ENCODE assay signal across 1 cellular context in the genomic region with DNA sequence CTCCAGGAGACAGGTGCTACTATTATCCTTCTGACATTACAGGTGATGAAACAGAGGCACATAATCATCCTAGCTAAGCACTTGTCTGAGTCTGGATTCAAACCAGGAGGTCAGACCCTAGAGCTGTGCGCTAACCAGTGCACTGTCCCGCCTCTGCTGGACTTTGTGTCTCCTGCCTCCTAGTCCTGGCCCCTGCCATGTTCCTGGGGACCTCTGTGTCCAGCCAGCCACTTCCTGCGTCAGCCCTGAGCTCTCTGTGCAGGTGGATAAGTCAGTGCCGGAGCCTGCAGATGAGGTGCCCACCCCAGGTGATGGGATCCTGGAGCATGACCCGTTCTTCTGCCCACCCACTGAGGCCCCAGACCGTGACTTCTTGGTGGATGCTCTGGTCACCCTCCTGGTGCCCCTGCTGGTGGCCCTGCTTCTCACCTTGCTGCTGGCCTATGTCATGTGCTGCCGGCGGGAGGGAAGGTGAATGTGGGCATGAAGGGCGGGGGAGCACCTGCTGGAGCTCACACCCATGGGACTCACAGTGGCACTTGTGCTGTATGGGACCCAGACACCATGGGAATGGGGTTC.
TF ChIP-seq lines count a peak whose summit lies in the region.

No MANE protein-coding gene starts in this region.

TF ChIP-seq in H1, 55 proteins besides CTCF, POLR2A, EP300 and RAD21:
- TF ChIP-seq ZNF274 (IDR thresholded peaks at IDR 0.05; ENCODE audit: borderline replicate concordance, extremely low read depth, low read length) (no peak), CBX5 (IDR thresholded peaks at IDR 0.05; ENCODE audit: low read depth, low read length) (no peak), BCL11A (IDR thresholded peaks at IDR 0.05; ENCODE audit: low read depth in 2 of 2, low read length in 2 of 2) (no peak), RBBP5 (IDR thresholded peaks at IDR 0.05; ENCODE audit: borderline replicate concordance, low read depth, low read length) (no peak)
